Comparison of ENCODE assay signal across 29 cellular contexts in the genomic region with DNA sequence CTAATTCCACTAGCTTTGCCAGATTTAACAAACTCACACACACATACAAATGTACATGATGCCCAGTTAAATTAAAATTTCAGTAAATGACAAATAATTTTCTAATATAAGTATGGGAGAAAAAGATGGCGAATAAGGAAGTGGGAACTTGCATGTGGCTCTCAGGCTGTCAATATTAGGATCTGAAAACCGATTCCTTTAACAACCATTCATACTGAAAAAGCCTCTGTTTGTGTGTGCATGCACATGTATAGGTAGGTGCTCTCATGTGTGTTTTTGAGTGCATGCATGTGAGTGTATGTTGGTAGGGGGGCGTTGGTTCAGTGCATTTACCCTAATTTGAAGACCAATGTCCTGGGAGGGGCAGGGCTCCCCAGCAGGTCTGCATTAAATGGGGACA.
"Had no signal": no experiment of that assay in that cellular context is flagged by ENCODE, and none has a peak within 500 bp of the region (broad histone marks: within the 10 kb centered on the region; RNA-seq: fewer than 3 reads in every experiment).

No MANE protein-coding gene starts in this region.

- ATAC-seq: activated CD4-positive, CD25-positive, alpha-beta regulatory T cell treated with anti-CD3 and anti-CD28 coated beads, Interleukin-2, amount 50 U/mL, for 24 hours; activated CD8-positive, alpha-beta T cell treated with anti-CD3 and anti-CD28 coated beads for 36 hours; activated T-cell treated with anti-CD3 and anti-CD28 coated beads, Interleukin-2, amount 50 U/mL, for 4 hours; activated T-helper 17 cell treated with anti-CD3 and anti-CD28 coated beads, Interleukin-2, amount 50 U/mL, for 72 hours; esophagus mucosa; T-helper 17 cell had no signal

- H3K36me3 Mint-ChIP-seq: activated naive CD8-positive, alpha-beta T cell had no signal

- H3K27ac ChIP-seq: brain microvascular endothelial cell, WERI-Rb-1 had no signal

- H3K27me3 ChIP-seq: brain microvascular endothelial cell had no signal

- H3K27ac Mint-ChIP-seq: activated B cell treated with CpG ODN at 0.5 μM for 24 hours; activated CD8-positive, alpha-beta T cell treated with anti-CD3 and anti-CD28 coated beads for 36 hours; activated naive CD8-positive, alpha-beta T cell; activated T-helper 17 cell treated with anti-CD3 and anti-CD28 coated beads, Interleukin-2, amount 50 U/mL, for 72 hours; endodermal cell; T-helper 17 cell; T-helper 2 cell treated with Interferon-gamma antibody and Interleukin-4, amounts not matched to agents 5 μg/mL and 100 μg/mL, for 36 hours had no signal

- H3K4me3 Mint-ChIP-seq: activated B cell treated with CpG ODN at 0.5 μM for 24 hours; activated CD8-positive, alpha-beta T cell treated with anti-CD3 and anti-CD28 coated beads for 36 hours; activated naive CD8-positive, alpha-beta T cell; activated T-cell treated with anti-CD3 and anti-CD28 coated beads, Interleukin-2, amount 50 U/mL, for 4 hours; activated T-helper 17 cell treated with anti-CD3 and anti-CD28 coated beads, Interleukin-2, amount 50 U/mL, for 72 hours; central memory CD8-positive, alpha-beta T cell; endodermal cell; T-helper 17 cell; T-helper 2 cell treated with Interferon-gamma antibody and Interleukin-4, amounts not matched to agents 5 μg/mL and 100 μg/mL, for 36 hours had no signal

- H3K36me3 ChIP-seq: brain microvascular endothelial cell, WERI-Rb-1 had no signal

- DNase-seq: activated B cell treated with CpG ODN at 0.5 μM for 24 hours; activated CD4-positive, alpha-beta T cell treated with anti-CD3 and anti-CD28 coated beads for 48 hours; activated CD4-positive, alpha-beta T cell treated with anti-CD3 and anti-CD28 coated beads, Interleukin-2, amount 50 U/mL, for 1 hour; activated CD4-positive, alpha-beta T cell treated with anti-CD3 and anti-CD28 coated beads, Interleukin-2, amount 50 U/mL, for 48 hours; activated CD8-positive, alpha-beta memory T cell treated with anti-CD3 and anti-CD28 coated beads for 24 hours; activated CD8-positive, alpha-beta T cell treated with anti-CD3 and anti-CD28 coated beads for 36 hours; activated effector memory CD4-positive, alpha-beta T cell treated with Interleukin-2 at 50 U/mL for 16 hours; activated gamma-delta T cell treated with Interleukin-2 at 50 U/mL for 16 hours; activated naive CD4-positive, alpha-beta T cell treated with anti-CD3 and anti-CD28 coated beads, Interleukin-2, amount 50 U/mL, for 16 hours; activated naive CD4-positive, alpha-beta T cell treated with Interleukin-2 at 50 U/mL for 16 hours; activated T-cell treated with anti-CD3 and anti-CD28 coated beads, Interleukin-2, amount 50 U/mL, for 4 hours; amniotic stem cell; anterior cingulate cortex; brain microvascular endothelial cell; cortex of kidney; dermis blood vessel endothelial cell; effector memory CD4-positive, alpha-beta T cell; endodermal cell; foreskin fibroblast; head of caudate nucleus; T-helper 17 cell; T1000; WERI-Rb-1 had no signal

- H3K9me3 Mint-ChIP-seq: activated CD8-positive, alpha-beta T cell treated with anti-CD3 and anti-CD28 coated beads for 36 hours; activated T-cell treated with anti-CD3 and anti-CD28 coated beads, Interleukin-2, amount 50 U/mL, for 4 hours; activated T-helper 17 cell treated with anti-CD3 and anti-CD28 coated beads, Interleukin-2, amount 50 U/mL, for 72 hours; central memory CD8-positive, alpha-beta T cell; endodermal cell; T-helper 2 cell treated with Interferon-gamma antibody and Interleukin-4, amounts not matched to agents 5 μg/mL and 100 μg/mL, for 36 hours had no signal

- H3K4me1 Mint-ChIP-seq: activated B cell treated with CpG ODN at 0.5 μM for 24 hours; activated T-helper 17 cell treated with anti-CD3 and anti-CD28 coated beads, Interleukin-2, amount 50 U/mL, for 72 hours; central memory CD8-positive, alpha-beta T cell; endodermal cell had no signal
